18 cellular contexts compared by ENCODE assay signal in the genomic region with DNA sequence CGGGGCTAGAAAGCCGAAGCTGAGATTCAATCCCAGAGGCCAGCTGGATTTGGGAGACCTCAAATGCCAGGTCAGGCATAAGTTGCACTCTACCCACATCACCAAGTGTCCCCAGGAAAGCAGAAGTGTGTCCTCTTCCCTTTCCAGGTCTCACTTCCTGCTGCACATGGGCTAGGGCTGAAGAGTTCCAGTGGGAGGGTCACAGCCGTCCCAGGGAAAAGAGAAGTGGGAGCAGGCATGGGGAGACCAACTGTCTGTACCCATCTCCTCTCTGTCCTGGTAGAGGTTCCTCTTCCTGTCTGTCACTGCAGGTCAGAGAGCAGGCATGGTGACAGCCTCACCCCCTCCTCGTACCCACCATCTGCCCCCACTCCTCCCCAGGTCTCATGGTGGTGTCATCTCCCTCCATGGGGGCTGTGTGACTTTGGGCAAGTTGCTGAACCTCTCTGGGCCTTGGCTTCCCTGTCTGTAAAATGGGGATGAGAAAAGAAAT. TPM values are rescaled to one million over a fixed set of nuclear protein-coding genes. Genes with fewer than 3 reads are reported as not detected.
DNase-seq lines count a peak whose midpoint lies in the region; ATAC-seq and TF ChIP-seq lines count a peak whose summit lies in the region.
"Had no signal": no experiment of that assay in that cellular context is flagged by ENCODE, and none has a peak within 500 bp of the region (broad histone marks: within the 10 kb centered on the region; RNA-seq: fewer than 3 reads in every experiment).

No MANE protein-coding gene starts in this region.

- peak; percentile 37 for DNase-seq in Right ventricle myocardium inferior (ENCODE audit: missing footprints)
- no peak for DNase-seq in cardiac septum (ENCODE audit: low spot score)
- peak; percentile 32 for DNase-seq in midbrain (lab: John Stamatoyannopoulos, UW)
- DNase-seq in sigmoid colon: no peak
- DNase-seq in activated CD8-positive, alpha-beta T cell treated with anti-CD3 and anti-CD28 coated beads for 36 hours: no peak
- no peak for DNase-seq in NAMALWA (ENCODE audit: low spot score)
- no peak for DNase-seq in smooth muscle cell (lab: John Stamatoyannopoulos, UW; ENCODE audit: unreplicated experiment)
- DNase-seq: activated CD8-positive, alpha-beta memory T cell treated with anti-CD3 and anti-CD28 coated beads, Interleukin-2, amount 50 U/mL, for 48 hours; activated naive CD4-positive, alpha-beta T cell treated with Interleukin-2 at 50 U/mL for 16 hours; dorsolateral prefrontal cortex; GOT3; MG63; NCI-H82; RPMI8226 had no signal

- H3K9me3 ChIP-seq in gastroesophageal sphincter (no peaks in the 10 kb centered on the region), sigmoid colon (no peaks in the 10 kb centered on the region), smooth muscle cell (replicated peaks; ENCODE audit: low read depth) (no peaks in the 10 kb centered on the region)
- H3K9me3 ChIP-seq: MG63 had no signal

- H3K4me3 ChIP-seq in gastroesophageal sphincter: no peak overlapping the region
- H3K4me3 ChIP-seq in sigmoid colon: no peak overlapping the region
- no peak overlapping the region for H3K4me3 ChIP-seq in smooth muscle cell
- H3K4me3 ChIP-seq: dorsolateral prefrontal cortex, MG63 had no signal

- H3F3A ChIP-seq in smooth muscle cell (ENCODE audit: low read depth): peaks cover 4% of the 10 kb centered on the region

- H3K36me3 ChIP-seq in gastroesophageal sphincter: peaks cover 0 to 83% of the 10 kb centered on the region in 2 donors
- H3K36me3 ChIP-seq in sigmoid colon: peaks cover 31 to 81% (median 32%) of the 10 kb centered on the region in 4 donors
- peaks cover 6% of the 10 kb centered on the region for H3K36me3 ChIP-seq in smooth muscle cell (ENCODE audit: low read depth)

- no peak for TF ChIP-seq CTCF in gastroesophageal sphincter (IDR thresholded peaks at IDR 0.05)
- no peak for TF ChIP-seq CTCF in sigmoid colon (IDR thresholded peaks at IDR 0.05)
- no peak for TF ChIP-seq CTCF in activated CD8-positive, alpha-beta T cell treated with anti-CD3 and anti-CD28 coated beads for 36 hours (IDR thresholded peaks at IDR 0.05)
- no peak for TF ChIP-seq CTCF in smooth muscle cell (IDR thresholded peaks at IDR 0.05; ENCODE audit: borderline replicate concordance, insufficient read depth, poor library complexity, severe bottlenecking)

- H4K20me1 ChIP-seq in smooth muscle cell (ENCODE audit: low read depth): no peaks in the 10 kb centered on the region

- TF ChIP-seq EP300 in gastroesophageal sphincter (IDR thresholded peaks at IDR 0.05): no peak
- TF ChIP-seq EP300 in sigmoid colon (IDR thresholded peaks at IDR 0.05): no peak

- H2AFZ ChIP-seq in smooth muscle cell (ENCODE audit: low read depth): no peak overlapping the region

- POLR2A ChIA-PET in activated CD8-positive, alpha-beta T cell treated with anti-CD3 and anti-CD28 coated beads for 36 hours (lab: Charles Lee): no interaction called here

- peaks cover 0 to 13% (median 0%) of the 10 kb centered on the region in 3 donors for H3K4me1 ChIP-seq in gastroesophageal sphincter
- peaks cover 0 to 10% (median 5%) of the 10 kb centered on the region in 4 donors for H3K4me1 ChIP-seq in sigmoid colon
- no peaks in the 10 kb centered on the region for H3K4me1 ChIP-seq in smooth muscle cell (ENCODE audit: low read depth)

- no peaks in the 10 kb centered on the region for H3K4me1 Mint-ChIP-seq in activated CD8-positive, alpha-beta T cell treated with anti-CD3 and anti-CD28 coated beads for 36 hours (ENCODE audit: low read depth)

- no peak overlapping the region for H3K27ac Mint-ChIP-seq in activated CD8-positive, alpha-beta T cell treated with anti-CD3 and anti-CD28 coated beads for 36 hours
- H3K27ac Mint-ChIP-seq: T-helper 2 cell treated with Interferon-gamma antibody and Interleukin-4, amounts not matched to agents 5 μg/mL and 100 μg/mL, for 36 hours had no signal

- H3K27me3 ChIP-seq in gastroesophageal sphincter (no peaks in the 10 kb centered on the region), sigmoid colon (no peaks in the 10 kb centered on the region), smooth muscle cell (ENCODE audit: low read depth) (no peaks in the 10 kb centered on the region)
- H3K27me3 ChIP-seq: MG63 had no signal

- 67 to 80% methylated on average over 1 to 3 of the region's 4 CpGs for WGBS in gastroesophageal sphincter (ENCODE audit: low coverage in 1 of 2), 2 donors
- WGBS in sigmoid colon, 2 donors: 56 to 63% methylated on average over 4 of the region's 4 CpGs
- 94% methylated on average over 4 of the region's 4 CpGs for WGBS in smooth muscle cell (ENCODE audit: low lambda C conversion rate)

- no peaks in the 10 kb centered on the region for H3K36me3 Mint-ChIP-seq in activated CD8-positive, alpha-beta T cell treated with anti-CD3 and anti-CD28 coated beads for 36 hours (ENCODE audit: low read depth)

- peaks cover 3% of the 10 kb centered on the region for H3K79me2 ChIP-seq in smooth muscle cell (ENCODE audit: low read depth)

- ATAC-seq in Right ventricle myocardium inferior (peak; percentile 77), gastroesophageal sphincter (peak; percentile 73)
- no peak for ATAC-seq in activated CD8-positive, alpha-beta T cell treated with anti-CD3 and anti-CD28 coated beads for 36 hours
- ATAC-seq: esophagus mucosa had no signal

- TF ChIP-seq POLR2A in gastroesophageal sphincter (IDR thresholded peaks at IDR 0.05) (no peak), sigmoid colon (IDR thresholded peaks at IDR 0.05) (no peak)

- no peak overlapping the region for H3K4me3 Mint-ChIP-seq in activated CD8-positive, alpha-beta T cell treated with anti-CD3 and anti-CD28 coated beads for 36 hours
- H3K4me3 Mint-ChIP-seq: T-helper 2 cell treated with Interferon-gamma antibody and Interleukin-4, amounts not matched to agents 5 μg/mL and 100 μg/mL, for 36 hours had no signal

- CTCF ChIA-PET in activated CD8-positive, alpha-beta T cell treated with anti-CD3 and anti-CD28 coated beads for 36 hours (lab: Charles Lee): no interaction called here

- intact Hi-C loops in Right ventricle myocardium inferior (cut with DNase I) (no loop called here), cardiac septum (cut with DNase I) (no loop called here), sigmoid colon (cut with DNase I) (no loop called here)
- intact Hi-C loops in activated CD8-positive, alpha-beta T cell treated with anti-CD3 and anti-CD28 coated beads for 36 hours (cut with micrococcal nuclease): no loop called here

- H3K9ac ChIP-seq in smooth muscle cell (ENCODE audit: low read depth): no peak overlapping the region

- H3K4me2 ChIP-seq in smooth muscle cell: no peak overlapping the region

- H3K9me3 Mint-ChIP-seq in activated CD8-positive, alpha-beta T cell treated with anti-CD3 and anti-CD28 coated beads for 36 hours: no peaks in the 10 kb centered on the region
- H3K9me3 Mint-ChIP-seq: T-helper 2 cell treated with Interferon-gamma antibody and Interleukin-4, amounts not matched to agents 5 μg/mL and 100 μg/mL, for 36 hours had no signal

- H3K27ac ChIP-seq in gastroesophageal sphincter: peak overlapping the region in 1 of 4 donors; percentile 24
- peak overlapping the region in 1 of 4 donors; percentile 30 for H3K27ac ChIP-seq in sigmoid colon
- H3K27ac ChIP-seq in smooth muscle cell (ENCODE audit: low read depth): no peak overlapping the region

- H3K27me3 Mint-ChIP-seq in activated CD8-positive, alpha-beta T cell treated with anti-CD3 and anti-CD28 coated beads for 36 hours: no peaks in the 10 kb centered on the region

RNA-seq across cellular contexts. Expression of a gene that starts 14.8 kb away (rescaled TPM):
- total RNA-seq in Right ventricle myocardium inferior (19.8 TPM), cardiac septum (13.0 TPM), gastroesophageal sphincter (100 to 1,000 TPM; 129 to 232 (median 166) TPM), sigmoid colon (100 to 1,000 TPM in 1 of 4 donors, 10 to 100 TPM in 3; 85.9 to 108 (median 95.4) TPM), smooth muscle cell (71.2 and 76.8 TPM in 2 replicates)
- polyA plus RNA-seq in sigmoid colon (10 to 100 TPM in 1 of 3 donors, 1 to 10 TPM in 2; 5.4 to 10.7 (median 7.4) TPM), smooth muscle cell (16.9 and 27.0 TPM in 2 replicates)
- total RNA-seq in activated CD8-positive, alpha-beta T cell treated with anti-CD3 and anti-CD28 coated beads for 36 hours: under 1 TPM; 0.36 to 0.50 TPM

RNA-seq across cellular contexts. Expression of a gene that starts 30.4 kb away (rescaled TPM):
- total RNA-seq in Right ventricle myocardium inferior: 110 TPM
- total RNA-seq in cardiac septum: 109 TPM
- 100 to 1,000 TPM; 142 to 204 (median 160) TPM for total RNA-seq in gastroesophageal sphincter
- total RNA-seq in sigmoid colon: 100 to 1,000 TPM; 120 to 153 (median 130) TPM
- 100 to 1,000 TPM in 1 of 3 donors, 10 to 100 TPM in 2; 61.9 to 133 (median 65.0) TPM for polyA plus RNA-seq in sigmoid colon
- 100 to 1,000 TPM; 257 to 259 TPM for total RNA-seq in activated CD8-positive, alpha-beta T cell treated with anti-CD3 and anti-CD28 coated beads for 36 hours
- 78.6 and 101 TPM in 2 replicates for total RNA-seq in smooth muscle cell
- 121 and 125 TPM in 2 replicates for polyA plus RNA-seq in smooth muscle cell

RNA-seq across cellular contexts. Expression of a gene that starts 40.8 kb away (rescaled TPM):
- total RNA-seq in Right ventricle myocardium inferior (0.73 TPM), cardiac septum (0.48 TPM), gastroesophageal sphincter (1 to 10 TPM in 3 of 4 donors, not detected in 1; 1.1 to 2.1 (median 1.2) TPM), sigmoid colon (1 to 10 TPM in 2 of 4 donors, under 1 TPM in 2; 0.41 to 1.4 (median 0.80) TPM), smooth muscle cell (0.18 and 0.63 TPM in 2 replicates)
- polyA plus RNA-seq in sigmoid colon (10 to 100 TPM in 1 of 3 donors, 1 to 10 TPM in 2; 6.0 to 18.6 (median 8.6) TPM), smooth muscle cell (1.8 and 6.1 TPM in 2 replicates)
- total RNA-seq in activated CD8-positive, alpha-beta T cell treated with anti-CD3 and anti-CD28 coated beads for 36 hours: not detected
- total RNA-seq: myocyte had no signal

Comparison
In these comparisons a context has a peak if more than half of its experiments do, and no peak if none do; other contexts are left out.
1. DNase-seq: peak in Right ventricle myocardium inferior (single experiment) and midbrain (single experiment); none in cardiac septum (single experiment), sigmoid colon (single experiment), activated CD8-positive, alpha-beta T cell treated with anti-CD3 and anti-CD28 coated beads for 36 hours (single experiment), NAMALWA (single experiment) and smooth muscle cell (single experiment).